In the genomic region with DNA sequence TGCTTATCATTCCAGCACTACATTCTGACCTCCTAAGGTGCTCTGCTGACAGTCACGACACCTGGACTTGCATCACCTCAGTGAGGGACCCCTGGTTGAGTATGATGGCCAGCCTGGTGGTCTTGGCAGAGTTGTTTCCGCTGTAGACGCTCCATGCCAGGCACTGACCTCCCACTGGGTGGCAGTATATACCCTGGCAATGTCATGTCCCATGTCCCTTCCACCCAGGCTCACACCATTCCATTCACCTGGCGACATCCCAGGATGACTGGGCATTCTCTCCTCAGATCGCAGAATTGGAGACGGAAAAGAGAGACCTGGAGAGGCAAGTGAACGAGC, we compare ENCODE assay signal across 8 cellular contexts. TPM values are rescaled to one million over a fixed set of nuclear protein-coding genes. Genes with fewer than 3 reads are reported as not detected.
DNase-seq lines count a peak whose midpoint lies in the region; ATAC-seq and TF ChIP-seq lines count a peak whose summit lies in the region.

No MANE protein-coding gene starts in this region.

- H3K9me3 ChIP-seq in thoracic aorta (no peaks in the 10 kb centered on the region), tibial artery (no peaks in the 10 kb centered on the region)

- DNase-seq in GM06990 (ENCODE audit: extremely low read depth, insufficient read length): no peak
- DNase-seq in activated CD8-positive, alpha-beta memory T cell treated with anti-CD3 and anti-CD28 coated beads, Interleukin-2, amount 10 ng/mL, durations not matched to agents 7 days and 5 days: peak; percentile 62
- DNase-seq in hepatic stellate cell (ENCODE audit: low spot score): peak; percentile 33
- DNase-seq in thoracic aorta (ENCODE audit: low spot score): no peak
- DNase-seq in tibial artery: no peak

- no peaks in the 10 kb centered on the region for H3K9me3 Mint-ChIP-seq in activated CD8-positive, alpha-beta memory T cell treated with anti-CD3 and anti-CD28 coated beads, Interleukin-2, amount 10 ng/mL, durations not matched to agents 7 days and 5 days (ENCODE audit: low read depth)

- H3K27ac Mint-ChIP-seq in activated CD8-positive, alpha-beta memory T cell treated with anti-CD3 and anti-CD28 coated beads, Interleukin-2, amount 10 ng/mL, durations not matched to agents 7 days and 5 days: no peak overlapping the region

- TF ChIP-seq CTCF in GM06990 (IDR thresholded peaks at IDR 0.05; ENCODE audit: insufficient read depth, low read length, poor library complexity, severe bottlenecking) (peak; percentile 61), LNCAP (IDR thresholded peaks at IDR 0.05) (peak; percentile 44; the same call in 1 of the 2 replicates), thoracic aorta (IDR thresholded peaks at IDR 0.05) (peak; percentile 33), tibial artery (IDR thresholded peaks at IDR 0.05) (peak in 1 of 2 experiments; percentile 34)

- H3K4me1 Mint-ChIP-seq in activated CD8-positive, alpha-beta memory T cell treated with anti-CD3 and anti-CD28 coated beads, Interleukin-2, amount 10 ng/mL, durations not matched to agents 7 days and 5 days: no peaks in the 10 kb centered on the region

- no peaks in the 10 kb centered on the region for H3K27me3 Mint-ChIP-seq in activated CD8-positive, alpha-beta memory T cell treated with anti-CD3 and anti-CD28 coated beads, Interleukin-2, amount 10 ng/mL, durations not matched to agents 7 days and 5 days

- peak; percentile 76 for ATAC-seq in activated CD8-positive, alpha-beta memory T cell treated with anti-CD3 and anti-CD28 coated beads, Interleukin-2, amount 10 ng/mL, durations not matched to agents 7 days and 5 days
- ATAC-seq in thoracic aorta (ENCODE audit: insufficient number of reproducible peaks, low FRiP score, low read depth) (no peak), GM19351 (IDR thresholded peaks at IDR 0.05; ENCODE audit: unreplicated experiment) (no peak), HG03457 (IDR thresholded peaks at IDR 0.05; ENCODE audit: unreplicated experiment) (no peak)

- H3K4me1 ChIP-seq in thoracic aorta (ENCODE audit: control insufficient read depth in 1 of 2, low read depth in 2 of 2) (peaks cover 0 to 8% of the 10 kb centered on the region in 2 donors), tibial artery (peaks cover 0 to 20% (median 4%) of the 10 kb centered on the region in 4 donors)

- H3K36me3 Mint-ChIP-seq in activated CD8-positive, alpha-beta memory T cell treated with anti-CD3 and anti-CD28 coated beads, Interleukin-2, amount 10 ng/mL, durations not matched to agents 7 days and 5 days: peaks cover 10% of the 10 kb centered on the region

- intact Hi-C loops in tibial artery (cut with DNase I; ENCODE audit: low total_unique reads): loop anchor here (5.0 kb wide), 1 partner anchor 121 kb away; no protein-coding TSS in a partner anchor

- H3K27ac ChIP-seq in thoracic aorta (no peak overlapping the region), tibial artery (no peak overlapping the region)

- H3K36me3 ChIP-seq in GM06990 (ENCODE audit: control insufficient read depth, insufficient read depth, low read length): peaks cover 13% of the 10 kb centered on the region
- peaks cover 13% of the 10 kb centered on the region for H3K36me3 ChIP-seq in thoracic aorta
- H3K36me3 ChIP-seq in tibial artery: peaks cover 17 to 61% (median 30%) of the 10 kb centered on the region in 3 donors

- H3K4me3 ChIP-seq in GM06990 (replicated peaks; ENCODE audit: low read depth, low read length): no peak overlapping the region
- no peak overlapping the region for H3K4me3 ChIP-seq in thoracic aorta
- no peak overlapping the region for H3K4me3 ChIP-seq in tibial artery

- H3K4me3 Mint-ChIP-seq in activated CD8-positive, alpha-beta memory T cell treated with anti-CD3 and anti-CD28 coated beads, Interleukin-2, amount 10 ng/mL, durations not matched to agents 7 days and 5 days: no peak overlapping the region

- CTCF ChIA-PET in activated CD8-positive, alpha-beta memory T cell treated with anti-CD3 and anti-CD28 coated beads, Interleukin-2, amount 10 ng/mL, durations not matched to agents 7 days and 5 days (lab: Charles Lee): interaction anchor here (0.9 to 2.4 kb wide), 4 partner anchors 11 to 120 kb away, joined by 3 to 13 read pairs (median 4); no protein-coding TSS in a partner anchor

- no peaks in the 10 kb centered on the region for H3K27me3 ChIP-seq in GM06990 (replicated peaks; ENCODE audit: control insufficient read depth, insufficient read depth, low read length)
- no peaks in the 10 kb centered on the region for H3K27me3 ChIP-seq in thoracic aorta (replicated peaks; ENCODE audit: insufficient read depth)
- no peaks in the 10 kb centered on the region for H3K27me3 ChIP-seq in tibial artery

RNA-seq across cellular contexts. Expression of gene DNALI1, which starts 5.0 kb away (rescaled TPM):
- total RNA-seq in activated CD8-positive, alpha-beta memory T cell treated with anti-CD3 and anti-CD28 coated beads, Interleukin-2, amount 10 ng/mL, durations not matched to agents 7 days and 5 days: under 1 TPM; 0.26 to 0.30 TPM
- total RNA-seq in thoracic aorta: 1 to 10 TPM; 2.6 to 6.5 TPM

RNA-seq across cellular contexts. Expression of gene SNIP1, which starts 7.7 kb away (rescaled TPM):
- total RNA-seq in activated CD8-positive, alpha-beta memory T cell treated with anti-CD3 and anti-CD28 coated beads, Interleukin-2, amount 10 ng/mL, durations not matched to agents 7 days and 5 days: 10 to 100 TPM; 28.4 to 29.4 TPM
- 10 to 100 TPM; 12.3 to 26.2 TPM for total RNA-seq in thoracic aorta

RNA-seq across cellular contexts. Expression of gene GNL2, which starts 34.0 kb away (rescaled TPM):
- 10 to 100 TPM; 55.4 to 73.6 TPM for total RNA-seq in activated CD8-positive, alpha-beta memory T cell treated with anti-CD3 and anti-CD28 coated beads, Interleukin-2, amount 10 ng/mL, durations not matched to agents 7 days and 5 days
- total RNA-seq in thoracic aorta: 10 to 100 TPM; 37.0 to 53.6 TPM

RNA-seq across cellular contexts. Expression of gene MEAF6, which starts 47.2 kb away (rescaled TPM):
- total RNA-seq in activated CD8-positive, alpha-beta memory T cell treated with anti-CD3 and anti-CD28 coated beads, Interleukin-2, amount 10 ng/mL, durations not matched to agents 7 days and 5 days: 10 to 100 TPM; 63.2 to 80.7 TPM
- total RNA-seq in thoracic aorta: 10 to 100 TPM; 43.9 to 68.8 TPM

Comparison
In these comparisons a context has a peak if more than half of its experiments do, and no peak if none do; other contexts are left out.
1. DNase-seq: peak in activated CD8-positive, alpha-beta memory T cell treated with anti-CD3 and anti-CD28 coated beads, Interleukin-2, amount 10 ng/mL, durations not matched to agents 7 days and 5 days (single experiment) and hepatic stellate cell (single experiment); none in GM06990 (single experiment), thoracic aorta (single experiment) and tibial artery (0 of 2).